In the genomic region with DNA sequence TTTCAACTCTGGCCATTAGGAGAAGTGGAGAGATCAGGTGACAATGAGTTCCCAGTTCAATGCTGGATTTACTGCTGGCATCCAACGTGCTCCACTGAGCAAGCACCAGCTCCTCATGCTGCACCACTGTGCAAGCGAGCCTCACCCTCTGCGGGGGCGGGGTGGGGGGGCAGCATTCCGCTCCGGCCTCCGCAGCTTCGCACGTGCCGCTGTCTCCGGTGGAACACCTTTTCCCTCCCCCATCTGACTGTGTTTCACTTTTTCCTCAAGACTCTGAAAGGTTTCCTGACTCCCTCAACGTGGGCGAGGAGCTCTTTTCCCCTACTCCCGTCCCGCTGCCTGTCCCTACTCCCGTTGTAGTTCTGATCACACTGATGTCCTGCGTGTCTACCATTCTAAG, we compare ENCODE assay signal across 8 cellular contexts. TPM values are rescaled to one million over a fixed set of nuclear protein-coding genes. Genes with fewer than 3 reads are reported as not detected.
DNase-seq lines count a peak whose midpoint lies in the region; ATAC-seq and TF ChIP-seq lines count a peak whose summit lies in the region.

No MANE protein-coding gene starts in this region.

- peaks cover 43% of the 10 kb centered on the region for H3K79me2 ChIP-seq in PC-9 (ENCODE audit: low read depth)
- no peaks in the 10 kb centered on the region for H3K79me2 ChIP-seq in fibroblast of lung (ENCODE audit: control insufficient read depth, insufficient read depth, low read length)

- CTCF ChIA-PET in PC-9 (lab: Charles Lee), result interaction anchor here (0.5 to 2.5 kb wide), 5 partner anchors 20 to 262 kb away, joined by 4 to 19 read pairs (median 5); no protein-coding TSS in a partner anchor

- TF ChIP-seq CTCF in PC-9 (conservative IDR thresholded peaks at IDR 0.05) (no peak), fibroblast of lung (conservative IDR thresholded peaks at IDR 0.05 in 1 of 2, IDR thresholded peaks at IDR 0.05 in 1 of 2; ENCODE audit: low read depth in 1 of 2, low read length in 2 of 2) (no peak), psoas muscle (IDR thresholded peaks at IDR 0.05) (no peak)

- H3K4me3 ChIP-seq in PC-9 (peak overlapping the region; percentile 82), fibroblast of lung (replicated peaks in 1 of 4; ENCODE audit: control extremely low read depth in 1 of 4, insufficient read depth in 1 of 4, low read depth in 3 of 4, low read length in 4 of 4) (peak overlapping the region; percentile 13 to 66 (median 49)), psoas muscle (peak overlapping the region; percentile 80)

- H2AFZ ChIP-seq in PC-9, result peak overlapping the region; percentile 88
- H2AFZ ChIP-seq in fibroblast of lung (ENCODE audit: low read length), result no peak overlapping the region

- no peaks in the 10 kb centered on the region for H3K9me2 ChIP-seq in PC-9 (ENCODE audit: insufficient read depth)

- H3K9ac ChIP-seq in fibroblast of lung (ENCODE audit: insufficient read depth, low read length), result no peak overlapping the region

- H3K36me3 ChIP-seq in PC-9 (ENCODE audit: low read depth) (no peaks in the 10 kb centered on the region), fibroblast of lung (ENCODE audit: control insufficient read depth, insufficient read depth, low read length) (no peaks in the 10 kb centered on the region), psoas muscle (ENCODE audit: insufficient read depth in 1 of 2, low read depth in 1 of 2) (no peaks in the 10 kb centered on the region)

- H4K20me1 ChIP-seq in PC-9 (ENCODE audit: insufficient read depth), result no peaks in the 10 kb centered on the region
- no peaks in the 10 kb centered on the region for H4K20me1 ChIP-seq in fibroblast of lung (ENCODE audit: control insufficient read depth, extremely low read depth, insufficient read depth, low read length)

- H3K4me1 ChIP-seq in PC-9 (replicated peaks; ENCODE audit: insufficient read depth) (peaks cover 62% of the 10 kb centered on the region), fibroblast of lung (ENCODE audit: control insufficient read depth, extremely low read depth, insufficient read depth, low read length) (peaks cover 7% of the 10 kb centered on the region), psoas muscle (peaks cover 37% of the 10 kb centered on the region)

- 39 to 45% (median 43%) methylated on average over 17 of the region's 17 CpGs for WGBS in psoas muscle, 3 donors

- intact Hi-C loops in PC-9 (cut with micrococcal nuclease; ENCODE audit: unreplicated experiment), result loop anchor here (1.0 to 10.0 kb wide), 11 partner anchors 25 to 453 kb away; a partner anchor contains a TSS
- intact Hi-C loops in psoas muscle (cut with DNase I), result loop anchor here (2.0 to 5.0 kb wide), 2 partner anchors 15 to 61 kb away; a partner anchor contains a TSS

- H3F3A ChIP-seq in PC-9 (ENCODE audit: insufficient read depth, low read depth), result peaks cover 42% of the 10 kb centered on the region

- H3K4me2 ChIP-seq in PC-9 (peak overlapping the region; percentile 99), fibroblast of lung (ENCODE audit: extremely low read depth, insufficient read depth, low read length) (peak overlapping the region; percentile 79)

- no peaks in the 10 kb centered on the region for H3K9me3 ChIP-seq in PC-9 (ENCODE audit: insufficient read depth, low read depth)
- no peaks in the 10 kb centered on the region for H3K9me3 ChIP-seq in fibroblast of lung (ENCODE audit: control insufficient read depth, insufficient read depth, low read depth, low read length)
- H3K9me3 ChIP-seq in psoas muscle, result no peaks in the 10 kb centered on the region

- peak; percentile 28 for DNase-seq in DMS79 (lab: John Stamatoyannopoulos, UW)
- peak; percentile 46 to 60 for DNase-seq in PC-9
- peak in 1 of 2 donors; percentile 40 for DNase-seq in fibroblast of lung (ENCODE audit: low read depth in 2 of 2)
- peak in 1 of 2 donors; percentile 26 for DNase-seq in psoas muscle
- no peak for DNase-seq in retina
- DNase-seq in SHP77 treated with DMSO at 0.1 percent for 48 hours (lab: John Stamatoyannopoulos, UW), result no peak
- no peak for DNase-seq in activated CD4-positive, CD25-positive, alpha-beta regulatory T cell treated with anti-CD3 and anti-CD28 coated beads, Interleukin-2, amount 50 U/mL, for 72 hours

- H3K27me3 ChIP-seq in PC-9 (ENCODE audit: insufficient read depth, low read depth), result no peaks in the 10 kb centered on the region
- H3K27me3 ChIP-seq in fibroblast of lung (ENCODE audit: control insufficient read depth, insufficient read depth, low read length), result peaks cover 3% of the 10 kb centered on the region
- H3K27me3 ChIP-seq in psoas muscle (ENCODE audit: insufficient read depth in 3 of 3, low read length in 2 of 3), result no peaks in the 10 kb centered on the region

- ATAC-seq in psoas muscle (peak in 1 of 4 donors; percentile 32), GM18907 (IDR thresholded peaks at IDR 0.05; ENCODE audit: unreplicated experiment) (no peak)

- no TSS peak for BruUV-seq in PC-9 (replicated peaks; lab: Mats Ljungman, UMichigan)

- POLR2A ChIA-PET in PC-9 (lab: Charles Lee; ENCODE audit: unreplicated experiment), result interaction anchor here (0.5 to 0.8 kb wide), 6 partner anchors 95 to 720 kb away, joined by 3 to 8 read pairs (median 4); no protein-coding TSS in a partner anchor

- H3K27ac ChIP-seq in PC-9 (peak overlapping the region; percentile 74), fibroblast of lung (ENCODE audit: insufficient read depth, low read length) (no peak overlapping the region), psoas muscle (peak overlapping the region; percentile 87)

RNA-seq across cellular contexts. Expression of a gene that starts 0.8 kb away (rescaled TPM):
- total RNA-seq in PC-9 (2021) (127 and 156 TPM in 2 replicates), fibroblast of lung (12.9 and 13.4 TPM in 2 replicates), psoas muscle (10 to 100 TPM in 3 of 4 donors, 1 to 10 TPM in 1; 9.7 to 41.7 (median 27.5) TPM)
- polyA plus RNA-seq in fibroblast of lung (4.7 and 11.6 TPM in 2 replicates), psoas muscle (10 to 100 TPM; 14.2 to 56.5 (median 20.9) TPM)
- polyA plus RNA-seq in fibroblast of lung (2012), result 9.1 and 22.5 TPM in 2 replicates
- 14.6 and 25.9 TPM in 2 replicates for polyA minus RNA-seq in fibroblast of lung (ENCODE audit: low replicate concordance)

RNA-seq across cellular contexts. Expression of a gene that starts 32.9 kb away (rescaled TPM):
- total RNA-seq in PC-9 (2021) (11.1 and 12.3 TPM in 2 replicates), fibroblast of lung (under 0.01 and 0.26 TPM in 2 replicates), psoas muscle (under 1 TPM in 3 of 4 donors, not detected in 1; 0.20 to 0.61 (median 0.48) TPM)
- polyA plus RNA-seq in fibroblast of lung (0.07 TPM in 1 of 2 replicates, not detected in the other), psoas muscle (under 1 TPM; 0.17 to 0.38 (median 0.18) TPM)
- 0.21 TPM in 1 of 2 replicates, not detected in the other for polyA plus RNA-seq in fibroblast of lung (2012)
- polyA minus RNA-seq in fibroblast of lung (ENCODE audit: low replicate concordance), result 0.12 and 0.15 TPM in 2 replicates

Comparison
In these comparisons a context has a peak if more than half of its experiments do, and no peak if none do; other contexts are left out.
1. DNase-seq: peak in DMS79 (single experiment) and PC-9 (2 of 2); none in retina (single experiment), SHP77 treated with DMSO at 0.1 percent for 48 hours (single experiment) and activated CD4-positive, CD25-positive, alpha-beta regulatory T cell treated with anti-CD3 and anti-CD28 coated beads, Interleukin-2, amount 50 U/mL, for 72 hours (single experiment).
2. Peak in every context shown above with its lines, with median percentiles within 50 percentile points of each other: H3K4me3 ChIP-seq.